18 cellular contexts compared by ENCODE assay signal in the genomic region with DNA sequence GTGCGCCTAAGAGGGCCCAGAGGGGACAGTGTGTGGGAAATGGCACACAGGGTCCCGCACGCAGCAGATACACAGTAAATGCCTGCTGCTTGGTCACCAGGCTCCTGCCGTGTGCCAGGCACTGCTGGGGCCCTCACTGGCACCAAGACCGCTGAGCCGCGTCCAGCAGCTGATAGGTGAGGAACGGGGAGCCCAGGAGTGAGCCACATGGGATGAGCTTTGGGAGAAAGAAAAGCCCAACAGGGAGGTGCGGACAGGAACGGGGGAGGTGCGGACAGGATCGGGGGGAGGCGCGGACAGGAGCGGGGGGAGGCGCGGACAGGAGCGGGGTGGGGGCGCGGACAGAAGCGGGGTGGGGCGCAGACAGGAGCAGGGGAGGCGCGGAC. TPM values are rescaled to one million over a fixed set of nuclear protein-coding genes. Genes with fewer than 3 reads are reported as not detected.
A peak's percentile ranks its signal among the peaks of the same experiment; 100 is the strongest.
DNase-seq lines count a peak whose midpoint lies in the region; ATAC-seq and TF ChIP-seq lines count a peak whose summit lies in the region.
"Had no signal": no experiment of that assay in that cellular context is flagged by ENCODE, and none has a peak within 500 bp of the region (broad histone marks: within the 10 kb centered on the region; RNA-seq: fewer than 3 reads in every experiment).

No MANE protein-coding gene starts in this region.

- peaks cover 31% of the 10 kb centered on the region for H3K4me1 Mint-ChIP-seq in neural crest cell

- peak overlapping the region in 1 of 10 donors; percentile 50 for H3K4me3 ChIP-seq in heart right ventricle
- H3K4me3 ChIP-seq in WERI-Rb-1 (ENCODE audit: low read depth, low read length), result no peak overlapping the region
- H3K4me3 ChIP-seq in upper lobe of right lung, result no peak overlapping the region
- H3K4me3 ChIP-seq: Peyer's patch had no signal

- no peak overlapping the region for H3K27ac Mint-ChIP-seq in neural crest cell (ENCODE audit: unreplicated experiment)
- H3K27ac Mint-ChIP-seq: CD8-positive, alpha-beta T cell had no signal

- H3K27me3 ChIP-seq in heart right ventricle (no peaks in the 10 kb centered on the region), WERI-Rb-1 (ENCODE audit: insufficient read depth, low read depth, severe bottlenecking) (no peaks in the 10 kb centered on the region), upper lobe of right lung (no peaks in the 10 kb centered on the region)

- in situ Hi-C loops in KBM-7 (cut with MboI; ENCODE audit: low pct_unique_long_range_greater_than_20kb, low sequenced_read_pairs), result no loop called here

- no peaks in the 10 kb centered on the region for H3K36me3 Mint-ChIP-seq in neural crest cell (ENCODE audit: low read depth)
- H3K36me3 Mint-ChIP-seq: CD8-positive, alpha-beta T cell had no signal

- H3K9me3 ChIP-seq in heart right ventricle (no peaks in the 10 kb centered on the region), WERI-Rb-1 (ENCODE audit: severe bottlenecking) (no peaks in the 10 kb centered on the region), upper lobe of right lung (no peaks in the 10 kb centered on the region)
- H3K9me3 ChIP-seq: Peyer's patch had no signal

- no peaks in the 10 kb centered on the region for H3K9me3 Mint-ChIP-seq in neural crest cell
- H3K9me3 Mint-ChIP-seq: CD8-positive, alpha-beta T cell had no signal

- H3K4me1 ChIP-seq in heart right ventricle, result peaks cover 24 to 63% (median 48%) of the 10 kb centered on the region in 9 donors
- peaks cover 24% of the 10 kb centered on the region for H3K4me1 ChIP-seq in upper lobe of right lung

- H3K4me3 Mint-ChIP-seq in neural crest cell, result peak overlapping the region; percentile 41
- H3K4me3 Mint-ChIP-seq: CD8-positive, alpha-beta T cell had no signal

- intact Hi-C loops in heart right ventricle (cut with DNase I), result loop anchor here in 3 of 10 donors (2.0 to 10.0 kb wide), 3 partner anchors 19 to 61 kb away; a partner anchor contains a TSS
- intact Hi-C loops in Right ventricle myocardium superior (cut with DNase I), result no loop called here
- intact Hi-C loops in upper lobe of right lung (cut with DNase I), result no loop called here

- no peak for ATAC-seq in heart right ventricle
- no peak for ATAC-seq in Right ventricle myocardium superior (ENCODE audit: poor library complexity)
- ATAC-seq in upper lobe of right lung, result no peak
- ATAC-seq: CD8-positive, alpha-beta T cell; HCT116 had no signal

- H3K27me3 Mint-ChIP-seq in neural crest cell (ENCODE audit: low read depth), result peaks cover 5% of the 10 kb centered on the region

- H3K27ac ChIP-seq in heart right ventricle (peak overlapping the region; percentile 74 to 95 (median 92)), WERI-Rb-1 (peak overlapping the region; percentile 89), upper lobe of right lung (peak overlapping the region; percentile 30)
- H3K27ac ChIP-seq: Peyer's patch had no signal

- TF ChIP-seq CTCF in heart right ventricle (IDR thresholded peaks at IDR 0.05) (no peak), WERI-Rb-1 (IDR thresholded peaks at IDR 0.05; ENCODE audit: low read depth, low read length) (no peak), neural crest cell (conservative IDR thresholded peaks at IDR 0.05) (no peak), upper lobe of right lung (IDR thresholded peaks at IDR 0.05) (no peak)

- WGBS in heart right ventricle, 2 donors, result 72 to 84% methylated on average over 13 to 24 of the region's 24 CpGs

- H3K36me3 ChIP-seq in heart right ventricle (peaks cover 0 to 14% (median 0%) of the 10 kb centered on the region in 9 donors), WERI-Rb-1 (peaks cover 54% of the 10 kb centered on the region), upper lobe of right lung (no peaks in the 10 kb centered on the region)
- H3K36me3 ChIP-seq: Peyer's patch had no signal

- no peak for DNase-seq in heart right ventricle
- no peak for DNase-seq in Right ventricle myocardium superior
- no peak for DNase-seq in WERI-Rb-1
- no peak for DNase-seq in neural crest cell (ENCODE audit: low read depth, low spot score)
- DNase-seq in upper lobe of right lung, result no peak
- no peak for DNase-seq in KBM-7
- no peak for DNase-seq in DMS53 treated with DMSO at 0.1 percent for 48 hours (lab: John Stamatoyannopoulos, UW; ENCODE audit: unreplicated experiment)
- DNase-seq in stimulated activated naive CD4-positive, alpha-beta T cell treated with Interleukin-2 at 50 U/mL for 16 hours (lab: John Stamatoyannopoulos, UW), result no peak
- DNase-seq: CD8-positive, alpha-beta T cell; DMS79; Karpas-422; MM.1S; NCI-H1092 treated with DMSO at 0.1 percent for 48 hours; NCI-H510A treated with DMSO at 0.1 percent for 48 hours; Peyer's patch; SHP77 treated with DMSO at 0.1 percent for 48 hours had no signal

RNA-seq across cellular contexts. Expression of a gene that starts 16.5 kb away (rescaled TPM):
- total RNA-seq in heart right ventricle (10 to 100 TPM; 19.4 to 50.2 (median 24.8) TPM), Right ventricle myocardium superior (50.3 TPM), neural crest cell (50.8 and 56.7 TPM in 2 replicates), upper lobe of right lung (27.3 TPM)
- 10 to 100 TPM; 26.2 to 87.8 TPM for polyA plus RNA-seq in heart right ventricle

RNA-seq across cellular contexts. Expression of a gene that starts 19.7 kb away (rescaled TPM):
- total RNA-seq in heart right ventricle, result 10 to 100 TPM; 23.3 to 39.5 (median 30.7) TPM
- polyA plus RNA-seq in heart right ventricle, result 10 to 100 TPM; 37.0 to 49.2 TPM
- total RNA-seq in Right ventricle myocardium superior, result 39.9 TPM
- total RNA-seq in neural crest cell, result 21.3 and 21.7 TPM in 2 replicates
- total RNA-seq in upper lobe of right lung, result 15.5 TPM

RNA-seq across cellular contexts. Expression of a gene that starts 29.6 kb away (rescaled TPM):
- total RNA-seq in heart right ventricle, result 1 to 10 TPM in 5 of 10 donors, under 1 TPM in 4, not detected in 1; 0.21 to 2.0 (median 1.1) TPM
- polyA plus RNA-seq in heart right ventricle, result 1 to 10 TPM; 1.3 to 1.6 TPM
- 0.78 TPM for total RNA-seq in Right ventricle myocardium superior
- total RNA-seq in neural crest cell, result 1.3 and 1.4 TPM in 2 replicates
- total RNA-seq in upper lobe of right lung, result 10.0 TPM

RNA-seq across cellular contexts. Expression of a gene that starts 40.0 kb away (rescaled TPM):
- total RNA-seq in heart right ventricle, result under 1 TPM in 3 of 10 donors, not detected in 7; 0.02 to 0.04 (median 0.03) TPM
- under 1 TPM in 1 of 2 donors, not detected in 1; 0.07 TPM for polyA plus RNA-seq in heart right ventricle
- not detected for total RNA-seq in Right ventricle myocardium superior
- 0.07 TPM in 1 of 2 replicates, not detected in the other for total RNA-seq in neural crest cell
- total RNA-seq in upper lobe of right lung, result 0.09 TPM
- polyA plus RNA-seq: BJ had no signal

RNA-seq across cellular contexts. Expression of a gene that starts 56.1 kb away (rescaled TPM):
- total RNA-seq in heart right ventricle, result 1 to 10 TPM; 3.4 to 6.1 (median 4.7) TPM
- polyA plus RNA-seq in heart right ventricle, result 1 to 10 TPM; 3.0 to 8.3 TPM
- total RNA-seq in Right ventricle myocardium superior, result 3.3 TPM
- 18.2 and 19.0 TPM in 2 replicates for total RNA-seq in neural crest cell
- total RNA-seq in upper lobe of right lung, result 7.2 TPM

Comparison
In these comparisons a context has a peak if more than half of its experiments do, and no peak if none do; other contexts are left out.
1. H3K27ac ChIP-seq: peak in every context shown above with its lines; median percentile 92 in heart right ventricle; 89 in WERI-Rb-1; 30 in upper lobe of right lung.